In the genomic region with DNA sequence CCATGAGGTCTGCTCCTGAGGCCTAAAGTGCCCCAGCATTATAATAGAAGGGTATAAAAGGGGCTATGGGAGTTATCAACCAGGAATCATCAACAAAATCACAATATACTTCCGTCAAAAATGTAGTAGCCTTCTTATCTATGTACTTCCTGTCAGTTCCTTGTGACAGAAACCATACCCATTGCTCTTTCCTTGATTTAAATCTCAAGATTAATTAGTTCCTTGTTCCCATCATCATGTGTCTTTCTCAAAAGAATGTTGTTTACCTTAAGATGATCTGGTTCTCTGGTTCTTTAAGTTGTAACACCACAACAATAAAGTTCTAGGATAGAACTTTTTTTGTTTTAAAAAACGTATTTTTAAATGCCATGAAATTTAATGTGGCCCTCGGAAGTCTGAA, we compare ENCODE assay signal across 33 cellular contexts.
"Had no signal": no experiment of that assay in that cellular context is flagged by ENCODE, and none has a peak within 500 bp of the region (broad histone marks: within the 10 kb centered on the region; RNA-seq: fewer than 3 reads in every experiment).

No MANE protein-coding gene starts in this region.

- H3K4me1 Mint-ChIP-seq: activated naive CD4-positive, alpha-beta T cell treated with anti-CD3 and anti-CD28 coated beads, Interleukin-2, amount 50 U/mL, for 24 hours; activated naive CD8-positive, alpha-beta T cell treated with anti-CD3 and anti-CD28 coated beads, Interleukin-2, amount 10 ng/mL, durations not matched to agents 7 days and 5 days; brain had no signal

- H3K27ac Mint-ChIP-seq: activated CD8-positive, alpha-beta T cell treated with anti-CD3 and anti-CD28 coated beads for 36 hours; activated naive CD4-positive, alpha-beta T cell treated with anti-CD3 and anti-CD28 coated beads, Interleukin-2, amount 50 U/mL, for 24 hours; activated naive CD8-positive, alpha-beta T cell treated with anti-CD3 and anti-CD28 coated beads, Interleukin-2, amount 10 ng/mL, durations not matched to agents 7 days and 5 days; activated T-helper 2 cell treated with anti-CD3 and anti-CD28 coated beads, Interferon-gamma antibody, Interleukin-2, Interleukin-4, amounts not matched to agents 10 μg/mL and 5 μg/mL and 100 μg/mL, durations not matched to agents 14 hours and 24 hours and 36 hours; brain had no signal

- H3K4me3 ChIP-seq: Peyer's patch had no signal

- H3K4me3 Mint-ChIP-seq: activated CD8-positive, alpha-beta T cell treated with anti-CD3 and anti-CD28 coated beads for 36 hours; activated naive CD4-positive, alpha-beta T cell treated with anti-CD3 and anti-CD28 coated beads, Interleukin-2, amount 50 U/mL, for 24 hours; activated naive CD8-positive, alpha-beta T cell treated with anti-CD3 and anti-CD28 coated beads, Interleukin-2, amount 10 ng/mL, durations not matched to agents 7 days and 5 days; brain had no signal

- H3K9me3 Mint-ChIP-seq: activated CD8-positive, alpha-beta T cell treated with anti-CD3 and anti-CD28 coated beads for 36 hours; activated naive CD4-positive, alpha-beta T cell treated with anti-CD3 and anti-CD28 coated beads, Interleukin-2, amount 50 U/mL, for 24 hours; activated naive CD8-positive, alpha-beta T cell treated with anti-CD3 and anti-CD28 coated beads, Interleukin-2, amount 10 ng/mL, durations not matched to agents 7 days and 5 days; brain had no signal

- H3K27me3 Mint-ChIP-seq: activated CD8-positive, alpha-beta T cell treated with anti-CD3 and anti-CD28 coated beads for 36 hours; activated naive CD8-positive, alpha-beta T cell treated with anti-CD3 and anti-CD28 coated beads, Interleukin-2, amount 10 ng/mL, durations not matched to agents 7 days and 5 days had no signal

- H3K4me2 ChIP-seq: KMS-11 had no signal

- ATAC-seq: activated CD8-positive, alpha-beta T cell treated with anti-CD3 and anti-CD28 coated beads for 36 hours; PC-3 had no signal

- H3K27me3 ChIP-seq: Peyer's patch had no signal

- H3K9me3 ChIP-seq: Peyer's patch had no signal

- H3K4me1 ChIP-seq: Peyer's patch had no signal

- H3K27ac ChIP-seq: KMS-11, Peyer's patch, WERI-Rb-1 had no signal

- DNase-seq: activated CD4-positive, alpha-beta T cell treated with anti-CD3 and anti-CD28 coated beads for 1 hour; activated CD4-positive, alpha-beta T cell treated with anti-CD3 and anti-CD28 coated beads for 48 hours; activated CD4-positive, alpha-beta T cell treated with anti-CD3 and anti-CD28 coated beads, Interleukin-2, amount 50 U/mL, for 4 hours; activated CD4-positive, CD25-positive, alpha-beta regulatory T cell; activated CD8-positive, alpha-beta T cell treated with anti-CD3 and anti-CD28 coated beads for 36 hours; activated gamma-delta T cell; activated naive CD4-positive, alpha-beta T cell treated with Interleukin-2 at 50 U/mL for 16 hours; activated naive CD8-positive, alpha-beta T cell treated with anti-CD3 and anti-CD28 coated beads, Interleukin-2, amount 10 ng/mL, durations not matched to agents 7 days and 5 days; activated T-cell treated with anti-CD3 and anti-CD28 coated beads, Interleukin-2, amount 50 U/mL, for 1 hour; caudate nucleus; cerebellar nuclear complex; MM.1S; MV-4-11; NCI-H1092; NCI-H1436 treated with DMSO at 0.1 percent for 48 hours; NCI-H1694 treated with DMSO at 0.1 percent for 48 hours; NCI-H2029; NCI-H2107; NCI-H2171; NCI-H510A; NCI-H526; NCI-H748 treated with DMSO at 0.1 percent for 48 hours; NK-92 treated with Interleukin-12 subunit alpha and Interleukin-12 subunit beta, amount 100 ng/mL, for 24 hours; PC-3; Peyer's patch; RPMI8226; SHP77 treated with DMSO at 0.1 percent for 48 hours; T1000; WERI-Rb-1 had no signal

- H3K36me3 Mint-ChIP-seq: activated naive CD4-positive, alpha-beta T cell treated with anti-CD3 and anti-CD28 coated beads, Interleukin-2, amount 50 U/mL, for 24 hours; activated naive CD8-positive, alpha-beta T cell treated with anti-CD3 and anti-CD28 coated beads, Interleukin-2, amount 10 ng/mL, durations not matched to agents 7 days and 5 days; brain had no signal

- H3K36me3 ChIP-seq: Peyer's patch, WERI-Rb-1 had no signal
